Comparison of ENCODE assay signal across 9 cellular contexts in genomic region chr12:66688836-66689439, GRCh38. TPM values are rescaled to one million over a fixed set of nuclear protein-coding genes. Genes with fewer than 3 reads are reported as not detected.
DNase-seq lines count a peak whose midpoint lies in the region; ATAC-seq, FAIRE-seq and TF ChIP-seq lines count a peak whose summit lies in the region.
"Had no signal": no experiment of that assay in that cellular context is flagged by ENCODE, and none has a peak within 500 bp of the region (broad histone marks: within the 10 kb centered on the region; RNA-seq: fewer than 3 reads in every experiment).

No MANE protein-coding gene starts in this region.

- dilution Hi-C loops in endothelial cell of umbilical vein (cut with MboI; ENCODE audit: extremely low pct_ligation_motif_present, low sequenced_read_pairs) = no loop called here

- no peaks in the 10 kb centered on the region for H3K9me3 Mint-ChIP-seq in naive B cell

- TF ChIP-seq CTCF in endothelial cell of umbilical vein (IDR thresholded peaks at IDR 0.05; ENCODE audit: extremely low read depth in 1 of 2, insufficient read depth in 1 of 2, low read depth in 1 of 2, low read length in 2 of 2) = peak in 1 of 2 donors; percentile 37

- H2AFZ ChIP-seq in endothelial cell of umbilical vein (ENCODE audit: low read depth, low read length) = no peak overlapping the region

- peak; percentile 33 for DNase-seq in SIG-M5 treated with dmso at 0.1 percent for 504 hours (lab: John Stamatoyannopoulos, UW; ENCODE audit: unreplicated experiment)
- DNase-seq in SIG-M5 (lab: John Stamatoyannopoulos, UW) = no peak
- peak; percentile 73 for DNase-seq in HEK293T (ENCODE audit: extremely low spot score)
- DNase-seq in NCI-H1105 (lab: John Stamatoyannopoulos, UW) = peak; percentile 68
- DNase-seq in T-helper 17 cell = no peak
- peak; percentile 20 for DNase-seq in endothelial cell of umbilical vein (ENCODE audit: low read depth, low spot score)
- DNase-seq in naive B cell = peak; percentile 34
- DNase-seq in NCI-H1694 treated with DMSO at 0.1 percent for 48 hours (lab: John Stamatoyannopoulos, UW) = no peak

- H3K4me2 ChIP-seq in endothelial cell of umbilical vein (ENCODE audit: insufficient read depth, low read length) = no peak overlapping the region

- peaks cover 9% of the 10 kb centered on the region in 2 experiments for H3K27me3 ChIP-seq in endothelial cell of umbilical vein (ENCODE audit: control insufficient read depth in 2 of 2, insufficient read depth in 2 of 2, low read length in 2 of 2)

- H3K27ac Mint-ChIP-seq in T-helper 17 cell (no peak overlapping the region), naive B cell (peak overlapping the region in 1 of 6 donors; percentile 4)
- H3K27ac Mint-ChIP-seq: CD4-positive, alpha-beta memory T cell had no signal

- H3K79me2 ChIP-seq in endothelial cell of umbilical vein (ENCODE audit: control insufficient read depth, insufficient read depth, low read length) = no peaks in the 10 kb centered on the region

- CTCF ChIA-PET in HEK293T (lab: Yijun Ruan, JAX) (interaction anchor here (0.6 kb wide), 1 partner anchor 712 kb away, joined by 3 read pairs; no protein-coding TSS in a partner anchor), endothelial cell of umbilical vein (lab: Charles Lee) (interaction anchor here (0.7 to 1.5 kb wide), 4 partner anchors 13 to 337 kb away, joined by 3 to 7 read pairs (median 4); no protein-coding TSS in a partner anchor)

- peaks cover 52% of the 10 kb centered on the region for H3K27me3 Mint-ChIP-seq in T-helper 17 cell
- H3K27me3 Mint-ChIP-seq in naive B cell = peaks cover 0 to 4% (median 0%) of the 10 kb centered on the region in 3 donors

- H3K4me3 Mint-ChIP-seq in T-helper 17 cell (no peak overlapping the region), naive B cell (no peak overlapping the region)
- H3K4me3 Mint-ChIP-seq: CD4-positive, alpha-beta memory T cell had no signal

- intact Hi-C loops in endothelial cell of umbilical vein (cut with micrococcal nuclease) = loop anchor here (1.0 kb wide), 1 partner anchor 172 kb away; no protein-coding TSS in a partner anchor

- H3K9me3 ChIP-seq in T-helper 17 cell (ENCODE audit: control insufficient read depth, low read length, poor library complexity, severe bottlenecking) (no peaks in the 10 kb centered on the region), endothelial cell of umbilical vein (replicated peaks; ENCODE audit: control insufficient read depth, insufficient read depth, low read length) (no peaks in the 10 kb centered on the region)

- FAIRE-seq in endothelial cell of umbilical vein (lab: Jason Lieb, UNC) = no peak

- no peak overlapping the region for H3K27ac ChIP-seq in endothelial cell of umbilical vein (ENCODE audit: insufficient read depth, low read depth, low read length)

- H3K4me3 ChIP-seq in endothelial cell of umbilical vein (replicated peaks in 1 of 3; ENCODE audit: insufficient read depth in 1 of 3, low read depth in 1 of 3, low read length in 3 of 3) = no peak overlapping the region

- peak; percentile 39 for ATAC-seq in T-helper 17 cell
- peak; percentile 47 to 67 for ATAC-seq in naive B cell (ENCODE audit: low read depth in 2 of 2)

- H3K36me3 ChIP-seq in endothelial cell of umbilical vein (ENCODE audit: control insufficient read depth in 2 of 2, extremely low read depth in 1 of 2, insufficient read depth in 2 of 2, low read length in 2 of 2) = no peaks in the 10 kb centered on the region

- H3K4me1 Mint-ChIP-seq in T-helper 17 cell (peaks cover 2% of the 10 kb centered on the region), naive B cell (peaks cover 19 to 32% (median 19%) of the 10 kb centered on the region in 3 donors)

- H3K4me1 ChIP-seq in endothelial cell of umbilical vein (ENCODE audit: control insufficient read depth, extremely low read depth, insufficient read depth, low read length) = no peaks in the 10 kb centered on the region

- H4K20me1 ChIP-seq in endothelial cell of umbilical vein (replicated peaks; ENCODE audit: control insufficient read depth, extremely low read depth, insufficient read depth, low read length) = no peaks in the 10 kb centered on the region

- H3K9ac ChIP-seq in endothelial cell of umbilical vein (replicated peaks; ENCODE audit: extremely low read depth, insufficient read depth, low read length) = no peak overlapping the region

- POLR2A ChIA-PET in HEK293T (lab: Yijun Ruan, JAX) (no interaction called here), endothelial cell of umbilical vein (lab: Charles Lee) (no interaction called here)

- no TSS peak for BruUV-seq in endothelial cell of umbilical vein (replicated peaks; lab: Mats Ljungman, UMichigan)

- H3K36me3 Mint-ChIP-seq in T-helper 17 cell (ENCODE audit: low read depth) (peaks cover 2% of the 10 kb centered on the region), naive B cell (no peaks in the 10 kb centered on the region)
- H3K36me3 Mint-ChIP-seq: CD4-positive, alpha-beta memory T cell had no signal

- H3K9me1 ChIP-seq in endothelial cell of umbilical vein (replicated peaks; ENCODE audit: control insufficient read depth, extremely low read depth, insufficient read depth, low read length) = no peaks in the 10 kb centered on the region

- TF ChIP-seq POLR2A in endothelial cell of umbilical vein (IDR thresholded peaks at IDR 0.05; ENCODE audit: low read depth, low read length) = no peak

TF ChIP-seq in HEK293T, 16 proteins besides CTCF, POLR2A, EP300 and RAD21:
- TF ChIP-seq NFRKB (IDR thresholded peaks at IDR 0.05) = no peak
- TF ChIP-seq SUZ12 (IDR thresholded peaks at IDR 0.05) = no peak
- TF ChIP-seq FOXK2 (IDR thresholded peaks at IDR 0.05) = no peak
- no peak for TF ChIP-seq BHLHE40 (IDR thresholded peaks at IDR 0.05; ENCODE audit: borderline replicate concordance)
- TF ChIP-seq TARDBP (IDR thresholded peaks at IDR 0.05) = no peak
- no peak for TF ChIP-seq FOXM1 (IDR thresholded peaks at IDR 0.05; ENCODE audit: borderline replicate concordance)
- no peak for TF ChIP-seq LEF1 (IDR thresholded peaks at IDR 0.05; ENCODE audit: borderline replicate concordance)
- TF ChIP-seq HDGF (IDR thresholded peaks at IDR 0.05; ENCODE audit: borderline replicate concordance) = no peak
- TF ChIP-seq ELF4 (IDR thresholded peaks at IDR 0.05) = no peak
- no peak for TF ChIP-seq ZNF384 (IDR thresholded peaks at IDR 0.05)
- no peak for TF ChIP-seq SP1 (IDR thresholded peaks at IDR 0.05)
- TF ChIP-seq CTBP1 (IDR thresholded peaks at IDR 0.05; ENCODE audit: borderline replicate concordance) = no peak

TF ChIP-seq in endothelial cell of umbilical vein, 7 proteins besides CTCF, POLR2A, EP300 and RAD21:
- TF ChIP-seq FOS (IDR thresholded peaks at IDR 0.05; ENCODE audit: borderline replicate concordance, insufficient read depth, low read length) (no peak), EZH2 (IDR thresholded peaks at IDR 0.05; ENCODE audit: borderline replicate concordance, low read depth, low read length, severe bottlenecking) (no peak), GATA2 (IDR thresholded peaks at IDR 0.05; ENCODE audit: insufficient read depth, insufficient read length, low read depth, low read length) (no peak), MAX (IDR thresholded peaks at IDR 0.05; ENCODE audit: insufficient read depth, insufficient read length) (no peak), JUN (IDR thresholded peaks at IDR 0.05; ENCODE audit: borderline replicate concordance, insufficient read depth, insufficient read length, low read depth) (no peak), MYC (IDR thresholded peaks at IDR 0.05; ENCODE audit: low read depth, low read length) (no peak), POLR2AphosphoS5 (IDR thresholded peaks at IDR 0.05; ENCODE audit: insufficient read depth, low read depth, low read length) (no peak)

RNA-seq across cellular contexts. Expression of gene GRIP1, which starts 10.1 kb away (rescaled TPM):
- 1 to 10 TPM; 2.4 to 3.7 TPM for total RNA-seq in T-helper 17 cell
- total RNA-seq in endothelial cell of umbilical vein = 0.69 and 1.2 TPM in 2 replicates
- 0.04 and 0.11 TPM in 2 replicates for polyA plus RNA-seq in endothelial cell of umbilical vein
- polyA plus RNA-seq in endothelial cell of umbilical vein (2011; cell fraction: cytosol; rRNA removed) = 0.03 and 0.08 TPM in 2 replicates
- polyA plus RNA-seq in endothelial cell of umbilical vein (2011; cell fraction: nucleus; rRNA removed) = 0.16 and 0.32 TPM in 2 replicates
- polyA plus RNA-seq in endothelial cell of umbilical vein (2012) = 0.04 and 0.29 TPM in 2 replicates
- polyA minus RNA-seq in endothelial cell of umbilical vein = 0.08 TPM in 1 of 2 replicates, not detected in the other
- polyA minus RNA-seq in endothelial cell of umbilical vein (2011; cell fraction: cytosol; rRNA and poly(A)+ RNA removed) = not detected
- 1.1 TPM in 1 of 2 replicates, not detected in the other for polyA minus RNA-seq in endothelial cell of umbilical vein (2011; cell fraction: nucleus; rRNA and poly(A)+ RNA removed)
- polyA plus RNA-seq in naive B cell (ENCODE audit: low read depth in 6 of 6) = under 1 TPM in 4 of 6 donors, not detected in 2; 0.25 to 0.45 (median 0.44) TPM

Comparison
In these comparisons a context has a peak if more than half of its experiments do, and no peak if none do; other contexts are left out.
1. DNase-seq: peak in SIG-M5 treated with dmso at 0.1 percent for 504 hours (single experiment), HEK293T (single experiment), NCI-H1105 (single experiment), endothelial cell of umbilical vein (single experiment) and naive B cell (single experiment); none in SIG-M5 (single experiment), T-helper 17 cell (0 of 3) and NCI-H1694 treated with DMSO at 0.1 percent for 48 hours (single experiment).